In genomic region chr5:139745121-139745799, GRCh38 we compare ENCODE assay signal across 9 cellular contexts. TPM values are rescaled to one million over a fixed set of nuclear protein-coding genes. Genes with fewer than 3 reads are reported as not detected.
DNase-seq lines count a peak whose midpoint lies in the region; ATAC-seq, FAIRE-seq and TF ChIP-seq lines count a peak whose summit lies in the region.
"Had no signal": no experiment of that assay in that cellular context is flagged by ENCODE, and none has a peak within 500 bp of the region (broad histone marks: within the 10 kb centered on the region; RNA-seq: fewer than 3 reads in every experiment).

No MANE protein-coding gene starts in this region.

- ATAC-seq in foreskin keratinocyte = peak; percentile 31
- no peak for ATAC-seq in GM21723 (IDR thresholded peaks at IDR 0.05; ENCODE audit: unreplicated experiment)
- no peak for ATAC-seq in HG03025 (IDR thresholded peaks at IDR 0.05; ENCODE audit: low FRiP score, unreplicated experiment)

- H3K27ac Mint-ChIP-seq in CD8-positive, alpha-beta memory T cell = peak overlapping the region in 2 of 8 donors; percentile 58 to 74

- peak; percentile 64 for FAIRE-seq in GM18507 (lab: Jason Lieb, UNC)
- FAIRE-seq: keratinocyte had no signal

- POLR2A ChIA-PET in CD8-positive, alpha-beta memory T cell (lab: Charles Lee) = no interaction called here

- H3K27me3 ChIP-seq in foreskin keratinocyte = peaks cover 83% of the 10 kb centered on the region
- peaks cover 22 to 30% (median 29%) of the 10 kb centered on the region in 3 donors for H3K27me3 ChIP-seq in skeletal muscle tissue (ENCODE audit: control insufficient read depth in 3 of 3, insufficient read depth in 3 of 3, low read length in 3 of 3)
- H3K27me3 ChIP-seq in CD8-positive, alpha-beta memory T cell (ENCODE audit: insufficient read depth, low read length, poor library complexity, severe bottlenecking) = peaks cover 11% of the 10 kb centered on the region

- H3K9me3 ChIP-seq in skeletal muscle tissue (ENCODE audit: control insufficient read depth in 3 of 3, low read length in 3 of 3) = no peaks in the 10 kb centered on the region
- H3K9me3 ChIP-seq in CD8-positive, alpha-beta memory T cell (ENCODE audit: low read length) = no peaks in the 10 kb centered on the region

- CTCF ChIA-PET in CD8-positive, alpha-beta memory T cell (lab: Charles Lee) = interaction anchor here (0.6 to 6.4 kb wide), 6 partner anchors 8 to 110 kb away, joined by 3 to 34 read pairs (median 4); no protein-coding TSS in a partner anchor

- H3K4me3 Mint-ChIP-seq in CD8-positive, alpha-beta memory T cell = peak overlapping the region in 2 of 7 donors; percentile 24 to 37

- peak; percentile 75 for DNase-seq in AG09309 (ENCODE audit: low read depth)
- no peak for DNase-seq in GM18507 (ENCODE audit: extremely low spot score, insufficient read length, low read depth)
- peak; percentile 36 for DNase-seq in SHP77 treated with DMSO at 0.1 percent for 48 hours (lab: John Stamatoyannopoulos, UW)
- no peak for DNase-seq in foreskin keratinocyte
- DNase-seq in CD8-positive, alpha-beta memory T cell = no peak

- TF ChIP-seq CTCF in AG09309 (IDR thresholded peaks at IDR 0.05; ENCODE audit: control insufficient read depth, insufficient read depth, low read depth, low read length, missing control alignments) (no peak), foreskin keratinocyte (conservative IDR thresholded peaks at IDR 0.05) (no peak)

- no peak overlapping the region for H3K4me3 ChIP-seq in AG09309 (ENCODE audit: control insufficient read depth, low read depth, low read length)
- H3K4me3 ChIP-seq in skeletal muscle tissue (ENCODE audit: low read length in 3 of 3) = no peak overlapping the region
- no peak overlapping the region for H3K4me3 ChIP-seq in CD8-positive, alpha-beta memory T cell (ENCODE audit: low read length)

- H3K36me3 Mint-ChIP-seq in CD8-positive, alpha-beta memory T cell = peaks cover 0 to 3% (median 0%) of the 10 kb centered on the region in 3 donors

- peak overlapping the region in 1 of 3 donors; percentile 33 for H3K9ac ChIP-seq in skeletal muscle tissue (ENCODE audit: low read depth in 1 of 3, low read length in 3 of 3)

- no peaks in the 10 kb centered on the region for H3K27me3 Mint-ChIP-seq in CD8-positive, alpha-beta memory T cell

- no peaks in the 10 kb centered on the region for H3K9me3 Mint-ChIP-seq in CD8-positive, alpha-beta memory T cell

- H3K4me1 ChIP-seq in foreskin keratinocyte = peaks cover 4% of the 10 kb centered on the region
- H3K4me1 ChIP-seq in skeletal muscle tissue (ENCODE audit: control insufficient read depth in 3 of 3, insufficient read depth in 3 of 3, low read length in 3 of 3) = peaks cover 22 to 39% (median 36%) of the 10 kb centered on the region in 3 donors
- peaks cover 24% of the 10 kb centered on the region for H3K4me1 ChIP-seq in CD8-positive, alpha-beta memory T cell (ENCODE audit: insufficient read depth, low read length)

- H3K36me3 ChIP-seq in skeletal muscle tissue (ENCODE audit: control insufficient read depth in 3 of 3, insufficient read depth in 3 of 3, low read length in 3 of 3) = no peaks in the 10 kb centered on the region
- H3K36me3 ChIP-seq in CD8-positive, alpha-beta memory T cell (ENCODE audit: insufficient read depth, low read length) = no peaks in the 10 kb centered on the region

- H3K4me1 Mint-ChIP-seq in CD8-positive, alpha-beta memory T cell = peaks cover 16 to 34% (median 25%) of the 10 kb centered on the region in 3 donors

- H3K27ac ChIP-seq in foreskin keratinocyte (no peak overlapping the region), skeletal muscle tissue (ENCODE audit: low read depth, low read length) (peak overlapping the region; percentile 62)
- no peak overlapping the region for H3K27ac ChIP-seq in CD8-positive, alpha-beta memory T cell (ENCODE audit: low read depth, low read length)

RNA-seq across cellular contexts. Expression of gene PSD2, which starts 50.3 kb away (rescaled TPM):
- not detected in 2 replicates for total RNA-seq in foreskin keratinocyte
- not detected in 2 replicates for polyA plus RNA-seq in foreskin keratinocyte
- 0.52 TPM for total RNA-seq in skeletal muscle tissue
- total RNA-seq in CD8-positive, alpha-beta memory T cell = not detected
- 0.12 TPM for polyA plus RNA-seq in CD8-positive, alpha-beta memory T cell
- polyA plus RNA-seq: keratinocyte had no signal

Comparison
In these comparisons a context has a peak if more than half of its experiments do, and no peak if none do; other contexts are left out.
1. DNase-seq: peak in AG09309 (single experiment) and SHP77 treated with DMSO at 0.1 percent for 48 hours (single experiment); none in GM18507 (single experiment), foreskin keratinocyte (0 of 2) and CD8-positive, alpha-beta memory T cell (0 of 5).